ENCODE assay signal across 23 cellular contexts in the genomic region with DNA sequence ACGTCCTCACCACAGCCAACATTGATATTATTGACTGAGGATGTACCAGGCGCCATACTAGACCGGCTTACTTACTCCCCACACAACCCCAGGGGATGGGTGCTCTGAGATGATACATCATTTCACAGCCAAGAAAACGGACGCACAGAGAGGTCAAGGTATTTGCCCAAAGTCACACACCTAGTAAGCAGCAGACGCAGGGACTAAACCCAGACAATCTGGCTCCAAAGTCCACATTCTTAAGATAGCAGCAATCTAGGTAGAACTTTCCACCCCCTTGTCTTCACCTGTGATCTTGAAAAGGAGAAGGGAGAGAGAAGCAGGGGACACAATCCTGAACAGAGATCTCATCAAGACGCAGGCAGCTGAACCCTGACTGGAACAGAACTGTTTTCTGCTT.
DNase-seq lines count a peak whose midpoint lies in the region; ATAC-seq, FAIRE-seq and TF ChIP-seq lines count a peak whose summit lies in the region.
"Had no signal": no experiment of that assay in that cellular context is flagged by ENCODE, and none has a peak within 500 bp of the region (broad histone marks: within the 10 kb centered on the region; RNA-seq: fewer than 3 reads in every experiment).

No MANE protein-coding gene starts in this region.

- H3K9me3 Mint-ChIP-seq in type B pancreatic cell, result no peaks in the 10 kb centered on the region
- H3K9me3 Mint-ChIP-seq: CD4-positive, alpha-beta memory T cell had no signal

- H3K4me1 Mint-ChIP-seq in type B pancreatic cell (ENCODE audit: unreplicated experiment), result no peaks in the 10 kb centered on the region
- H3K4me1 Mint-ChIP-seq: CD4-positive, alpha-beta memory T cell had no signal

- H3K4me3 ChIP-seq in Peyer's patch (no peak overlapping the region), hepatocyte (no peak overlapping the region)
- H3K4me3 ChIP-seq: PC-9, SK-N-MC had no signal

- peaks cover 0 to 5% (median 0%) of the 10 kb centered on the region in 3 donors for H3K36me3 ChIP-seq in Peyer's patch
- no peaks in the 10 kb centered on the region for H3K36me3 ChIP-seq in hepatocyte (replicated peaks; ENCODE audit: insufficient read depth, low read depth)

- H3K27ac ChIP-seq in Peyer's patch (no peak overlapping the region), hepatocyte (peak overlapping the region; percentile 88)
- H3K27ac ChIP-seq: PC-9, SK-N-MC had no signal

- no peaks in the 10 kb centered on the region for H3K27me3 Mint-ChIP-seq in type B pancreatic cell
- H3K27me3 Mint-ChIP-seq: CD4-positive, alpha-beta memory T cell had no signal

- TF ChIP-seq CTCF in Peyer's patch (IDR thresholded peaks at IDR 0.05) (no peak), hepatocyte (IDR thresholded peaks at IDR 0.05; ENCODE audit: poor library complexity) (no peak), type B pancreatic cell (conservative IDR thresholded peaks at IDR 0.05) (no peak)

- H3K4me3 Mint-ChIP-seq in type B pancreatic cell, result no peak overlapping the region
- H3K4me3 Mint-ChIP-seq: CD4-positive, alpha-beta memory T cell had no signal

- no peak overlapping the region for H2AFZ ChIP-seq in hepatocyte
- H2AFZ ChIP-seq: PC-9 had no signal

- DNase-seq in LoVo (ENCODE audit: low spot score) (peak; percentile 14), Peyer's patch (peak in 2 of 3 donors; percentile 24 to 51), hepatocyte (ENCODE audit: low spot score) (peak; percentile 61), type B pancreatic cell (ENCODE audit: extremely low spot score, unreplicated experiment) (no peak), GM19239 (ENCODE audit: insufficient read length, low spot score) (no peak)
- DNase-seq: C1 segment of cervical spinal cord; CD4-positive, alpha-beta memory T cell; COR-L47; HCEC 1CT; IMR-90; KG1; MM.1S; NCI-H2029; NCI-H446 treated with DMSO at 0.1 percent for 48 hours; NCI-H526; NCI-H82; PC-9; SIG-M5 had no signal

- peak overlapping the region; percentile 53 for H3K4me2 ChIP-seq in hepatocyte
- H3K4me2 ChIP-seq: PC-9 had no signal

- no peaks in the 10 kb centered on the region for H3K79me2 ChIP-seq in hepatocyte

- no peak for TF ChIP-seq POLR2A in Peyer's patch (IDR thresholded peaks at IDR 0.05)

- no peaks in the 10 kb centered on the region for H3K4me1 ChIP-seq in Peyer's patch
- H3K4me1 ChIP-seq in hepatocyte (ENCODE audit: insufficient read depth), result peaks cover 11% of the 10 kb centered on the region

- no peak for FAIRE-seq in GM19239 (lab: Jason Lieb, UNC)
- FAIRE-seq: G401.6, H1 had no signal

- H3K27ac Mint-ChIP-seq in type B pancreatic cell, result peak overlapping the region; percentile 26
- H3K27ac Mint-ChIP-seq: CD4-positive, alpha-beta memory T cell had no signal

- 64% methylated on average over 7 of the region's 7 CpGs for WGBS in hepatocyte (ENCODE audit: low lambda C conversion rate, missing lambda C conversion rate)

- H3K27me3 ChIP-seq in Peyer's patch (no peaks in the 10 kb centered on the region), hepatocyte (no peaks in the 10 kb centered on the region)

- peaks cover 15% of the 10 kb centered on the region for H3K36me3 Mint-ChIP-seq in type B pancreatic cell

- ATAC-seq in GM21576 (IDR thresholded peaks at IDR 0.05; ENCODE audit: unreplicated experiment) (no peak), HG02678 (IDR thresholded peaks at IDR 0.05; ENCODE audit: unreplicated experiment) (no peak)

- H3K9me2 ChIP-seq in hepatocyte (replicated peaks; ENCODE audit: insufficient read depth), result no peaks in the 10 kb centered on the region

- H3K9me3 ChIP-seq in Peyer's patch, result no peaks in the 10 kb centered on the region
- H3K9me3 ChIP-seq in hepatocyte (ENCODE audit: low read depth), result no peaks in the 10 kb centered on the region

- H4K20me1 ChIP-seq in hepatocyte (ENCODE audit: insufficient read depth, poor library complexity, severe bottlenecking), result no peaks in the 10 kb centered on the region

Comparison
In these comparisons a context has a peak if more than half of its experiments do, and no peak if none do; other contexts are left out.
1. DNase-seq: peak in LoVo (single experiment), Peyer's patch (2 of 3) and hepatocyte (single experiment); none in type B pancreatic cell (single experiment) and GM19239 (single experiment).